ENCODE assay signal across 10 cellular contexts in genomic region chr16:3960049-3960809, GRCh38.
DNase-seq lines count a peak whose midpoint lies in the region; ATAC-seq and TF ChIP-seq lines count a peak whose summit lies in the region.
"Had no signal": no experiment of that assay in that cellular context is flagged by ENCODE, and none has a peak within 500 bp of the region (broad histone marks: within the 10 kb centered on the region; RNA-seq: fewer than 3 reads in every experiment).

No MANE protein-coding gene starts in this region.

- peaks cover 0 to 20% (median 3%) of the 10 kb centered on the region in 5 donors for H3K27me3 Mint-ChIP-seq in naive thymus-derived CD8-positive, alpha-beta T cell
- H3K27me3 Mint-ChIP-seq in glutamatergic neuron (ENCODE audit: unreplicated experiment): peaks cover 4% of the 10 kb centered on the region

- 0 out of 3 replicates have a peak overlapping the region, but pooled peaks have one; percentile 21 for H2BK15ac ChIP-seq in IMR-90 (ENCODE audit: low read depth, low read length)

- H3K4ac ChIP-seq in IMR-90 (ENCODE audit: low read depth, low read length): peak overlapping the region; percentile 42

- POLR2A ChIA-PET in IMR-90 (lab: Charles Lee; ENCODE audit: unreplicated experiment): no interaction called here
- POLR2A ChIA-PET in naive thymus-derived CD8-positive, alpha-beta T cell (lab: Charles Lee): no interaction called here

- peak overlapping the region; percentile 74; the same call in 1 of the 2 replicates for H3K27ac ChIP-seq in IMR-90 (ENCODE audit: insufficient read depth, low read length)

- peak overlapping the region; percentile 53 for H2BK120ac ChIP-seq in IMR-90 (ENCODE audit: low read depth, low read length)

- no peak overlapping the region for H2AFZ ChIP-seq in IMR-90 (replicated peaks; ENCODE audit: low read length, poor library complexity)

- H3K18ac ChIP-seq in IMR-90 (ENCODE audit: low read depth, low read length): peak overlapping the region; percentile 37

- peak overlapping the region; percentile 65 for H2BK5ac ChIP-seq in IMR-90 (ENCODE audit: low read depth, low read length, poor library complexity, severe bottlenecking)

- ATAC-seq in IMR-90 (ENCODE audit: low read depth): peak; percentile 33
- ATAC-seq in naive thymus-derived CD8-positive, alpha-beta T cell: no peak
- ATAC-seq in GM18868 (IDR thresholded peaks at IDR 0.05; ENCODE audit: unreplicated experiment): no peak
- no peak for ATAC-seq in HG03342 (IDR thresholded peaks at IDR 0.05; ENCODE audit: unreplicated experiment)
- ATAC-seq in HG02973 (IDR thresholded peaks at IDR 0.05; ENCODE audit: unreplicated experiment): no peak

- peak overlapping the region; percentile 26; the same call in 1 of the 2 replicates for H3K9ac ChIP-seq in IMR-90 (ENCODE audit: low read depth, low read length)

- CTCF ChIA-PET in IMR-90 (lab: Yijun Ruan, JAX): interaction anchor here (1.2 kb wide), 1 partner anchor 21 kb away, joined by 5 read pairs; no protein-coding TSS in a partner anchor

- peak overlapping the region; percentile 24 for H3K4me2 ChIP-seq in IMR-90 (ENCODE audit: low read depth, low read length)

- peak overlapping the region; percentile 14 for H3K14ac ChIP-seq in IMR-90 (replicated peaks; ENCODE audit: low read depth, low read length)

- in situ Hi-C loops in IMR-90 (cut with MboI; ENCODE audit: low sequenced_read_pairs): no loop called here

- TF ChIP-seq POLR2A in IMR-90 (IDR thresholded peaks at IDR 0.05; ENCODE audit: low read depth, low read length): no peak

- H2BK20ac ChIP-seq in IMR-90 (ENCODE audit: low read depth, low read length): peak overlapping the region; percentile 28; the same call in 1 of the 2 replicates

- no peaks in the 10 kb centered on the region for H4K20me1 ChIP-seq in IMR-90 (ENCODE audit: insufficient read depth, low read length)

- no peaks in the 10 kb centered on the region for H3K9me3 ChIP-seq in IMR-90 (ENCODE audit: control insufficient read depth, insufficient read depth, low read length)

- no TSS peak for BruUV-seq in IMR-90 (replicated peaks; lab: Mats Ljungman, UMichigan)

- no peak for TF ChIP-seq CTCF in AG10803 (conservative IDR thresholded peaks at IDR 0.05; ENCODE audit: low read length)
- no peak for TF ChIP-seq CTCF in IMR-90 (conservative IDR thresholded peaks at IDR 0.05; ENCODE audit: low read depth, low read length)
- no peak for TF ChIP-seq CTCF in cardiac fibroblast (IDR thresholded peaks at IDR 0.05; ENCODE audit: low read depth, low read length)
- no peak for TF ChIP-seq CTCF in glutamatergic neuron (IDR thresholded peaks at IDR 0.05; ENCODE audit: partially characterized antibody, unreplicated experiment)

- peaks cover 10% of the 10 kb centered on the region for H3K4me1 ChIP-seq in IMR-90 (ENCODE audit: control insufficient read depth, insufficient read depth, low read length)

- no peak overlapping the region; the same call in 1 of the 2 replicates for H3K56ac ChIP-seq in IMR-90 (ENCODE audit: extremely low read depth, insufficient read depth, low read length)

- peak overlapping the region; percentile 1; the same call in 1 of the 2 replicates for H2AK5ac ChIP-seq in IMR-90 (ENCODE audit: low read depth, low read length)

- H2AK9ac ChIP-seq in IMR-90 (replicated peaks; ENCODE audit: low read depth, low read length, poor library complexity): no peak overlapping the region

- H3K36me3 ChIP-seq in IMR-90 (ENCODE audit: control insufficient read depth, insufficient read depth, low read length): peaks cover under 1% of the 10 kb centered on the region; the same call in 1 of the 2 replicates

- 0 out of 2 replicates have a peak overlapping the region, but pooled peaks have one; percentile 26 for H3K23ac ChIP-seq in IMR-90 (ENCODE audit: low read depth, low read length)

- peak overlapping the region; percentile 37 for H4K5ac ChIP-seq in IMR-90 (ENCODE audit: low read depth, low read length)

- peaks cover 0 to 2% (median 0%) of the 10 kb centered on the region in 3 donors for H3K36me3 Mint-ChIP-seq in naive thymus-derived CD8-positive, alpha-beta T cell
- peaks cover 2% of the 10 kb centered on the region for H3K36me3 Mint-ChIP-seq in glutamatergic neuron (ENCODE audit: unreplicated experiment)

- H3K4me3 Mint-ChIP-seq in naive thymus-derived CD8-positive, alpha-beta T cell: peak overlapping the region; percentile 26 to 92 (median 89)
- H3K4me3 Mint-ChIP-seq in glutamatergic neuron (ENCODE audit: unreplicated experiment): no peak overlapping the region

- peaks cover 0 to 7% of the 10 kb centered on the region in 2 experiments; a peak in 1 of 4 replicates for H3K79me1 ChIP-seq in IMR-90 (ENCODE audit: low read depth in 1 of 2, low read length in 2 of 2)

- dilution Hi-C loops in IMR-90 (cut with HindIII; ENCODE audit: low sequenced_read_pairs, unreplicated experiment): no loop called here

- H4K8ac ChIP-seq in IMR-90 (ENCODE audit: low read depth in 2 of 2, low read length in 2 of 2): peak overlapping the region; percentile 10 to 76; a peak in 3 of 4 replicates

- H3K27ac Mint-ChIP-seq in naive thymus-derived CD8-positive, alpha-beta T cell: peak overlapping the region in 7 of 10 donors; percentile 71 to 95 (median 83)
- no peak overlapping the region for H3K27ac Mint-ChIP-seq in glutamatergic neuron (ENCODE audit: unreplicated experiment)

- H3K9me1 ChIP-seq in IMR-90 (ENCODE audit: insufficient read depth, low read length): peaks cover 6% of the 10 kb centered on the region; the same call in 1 of the 2 replicates

- DNase-seq in AG10803 (ENCODE audit: low read depth): no peak
- DNase-seq in IMR-90: no peak
- peak in 1 of 2 donors; percentile 74 for DNase-seq in cardiac fibroblast (ENCODE audit: low read depth in 2 of 2)
- DNase-seq in naive thymus-derived CD8-positive, alpha-beta T cell: peak in 1 of 10 donors; percentile 6
- DNase-seq in glutamatergic neuron: no peak
- DNase-seq: activated gamma-delta T cell treated with Interleukin-2 at 50 U/mL for 16 hours, occipital lobe had no signal

- peaks cover 9 to 35% (median 26%) of the 10 kb centered on the region in 4 donors for H3K4me1 Mint-ChIP-seq in naive thymus-derived CD8-positive, alpha-beta T cell
- peaks cover 11% of the 10 kb centered on the region for H3K4me1 Mint-ChIP-seq in glutamatergic neuron (ENCODE audit: low read depth, unreplicated experiment)

- intact Hi-C loops in IMR-90 (cut with micrococcal nuclease): no loop called here

- H3K9me3 Mint-ChIP-seq in naive thymus-derived CD8-positive, alpha-beta T cell: peaks cover 0 to 3% (median 0%) of the 10 kb centered on the region in 9 donors
- H3K9me3 Mint-ChIP-seq in glutamatergic neuron (ENCODE audit: unreplicated experiment): peaks cover 2% of the 10 kb centered on the region

- H3K27me3 ChIP-seq in IMR-90 (ENCODE audit: control insufficient read depth, insufficient read depth, low read length): no peaks in the 10 kb centered on the region

- peak overlapping the region; percentile 45 for H4K91ac ChIP-seq in IMR-90 (ENCODE audit: insufficient read depth, low read depth, low read length)

- H3K4me3 ChIP-seq in AG10803 (ENCODE audit: low read length): peak overlapping the region; percentile 61
- H3K4me3 ChIP-seq in IMR-90 (ENCODE audit: insufficient read depth, low read depth, low read length): peak overlapping the region; percentile 13; the same call in 1 of the 2 replicates
- peak overlapping the region; percentile 14 to 52 for H3K4me3 ChIP-seq in cardiac fibroblast (replicated peaks in 1 of 2; ENCODE audit: low read depth in 2 of 2, low read length in 2 of 2)

- 98% methylated on average over 5 of the region's 19 CpGs; no CpG with 5 or more reads in 1 of the 2 experiments for WGBS in IMR-90 (ENCODE audit: extremely low coverage in 2 of 2, insufficient read length in 1 of 2), 2 experiments

- no peak for TF ChIP-seq RAD21 in IMR-90 (IDR thresholded peaks at IDR 0.05; ENCODE audit: low read length)

TF ChIP-seq in IMR-90, 13 proteins besides CTCF, POLR2A, EP300 and RAD21:
- TF ChIP-seq CEBPB (IDR thresholded peaks at IDR 0.05; ENCODE audit: low read depth, low read length) (no peak), FOS (IDR thresholded peaks at IDR 0.05; ENCODE audit: low read depth, low read length) (no peak), RCOR1 (IDR thresholded peaks at IDR 0.05; ENCODE audit: insufficient replicate concordance, low read length) (no peak), BHLHE40 (IDR thresholded peaks at IDR 0.05; ENCODE audit: low read depth, low read length) (no peak), CHD1 (IDR thresholded peaks at IDR 0.05; ENCODE audit: low read depth, low read length) (no peak), NFE2L2 (IDR thresholded peaks at IDR 0.05; ENCODE audit: low read depth, low read length) (no peak), MAFK (IDR thresholded peaks at IDR 0.05; ENCODE audit: low read depth, low read length) (no peak), MAZ (IDR thresholded peaks at IDR 0.05; ENCODE audit: borderline replicate concordance, low read depth, low read length) (no peak), SMC3 (IDR thresholded peaks at IDR 0.05; ENCODE audit: low read depth, low read length) (no peak)
